9 cellular contexts compared by ENCODE assay signal in genomic region chr18:9898792-9899549, GRCh38. TPM values are rescaled to one million over a fixed set of nuclear protein-coding genes. Genes with fewer than 3 reads are reported as not detected.
A peak's percentile ranks its signal among the peaks of the same experiment; 100 is the strongest.
DNase-seq lines count a peak whose midpoint lies in the region; ATAC-seq and TF ChIP-seq lines count a peak whose summit lies in the region.
"Had no signal": no experiment of that assay in that cellular context is flagged by ENCODE, and none has a peak within 500 bp of the region (broad histone marks: within the 10 kb centered on the region; RNA-seq: fewer than 3 reads in every experiment).

No MANE protein-coding gene starts in this region.

- CTCF ChIA-PET in Calu3 (lab: Charles Lee), result interaction anchor here (0.6 to 1.2 kb wide), 6 partner anchors 15 to 156 kb away, joined by 3 to 12 read pairs (median 3); partner anchors contain the start of gene VAPA
- CTCF ChIA-PET in IMR-90 (lab: Yijun Ruan, JAX), result interaction anchor here (0.8 kb wide), 1 partner anchor 41 kb away, joined by 3 read pairs; no protein-coding TSS in a partner anchor

- no peak overlapping the region for H3K18ac ChIP-seq in IMR-90 (ENCODE audit: low read depth, low read length)

- H3K4me3 Mint-ChIP-seq in Calu3 (ENCODE audit: low read depth, unreplicated experiment), result peak overlapping the region; percentile 18
- no peak overlapping the region for H3K4me3 Mint-ChIP-seq in chondrocyte (ENCODE audit: unreplicated experiment)

- H4K8ac ChIP-seq in IMR-90 (ENCODE audit: low read depth in 2 of 2, low read length in 2 of 2), result no peak overlapping the region

- H2AK5ac ChIP-seq in IMR-90 (ENCODE audit: low read depth, low read length), result no peak overlapping the region

- H3K9ac ChIP-seq in IMR-90 (ENCODE audit: low read depth, low read length), result no peak overlapping the region

- TF ChIP-seq CTCF in Calu3 (IDR thresholded peaks at IDR 0.05; ENCODE audit: unreplicated experiment) (no peak), IMR-90 (conservative IDR thresholded peaks at IDR 0.05; ENCODE audit: low read depth, low read length) (no peak), chondrocyte (IDR thresholded peaks at IDR 0.05) (no peak)

- dilution Hi-C loops in IMR-90 (cut with HindIII; ENCODE audit: low sequenced_read_pairs, unreplicated experiment), result no loop called here

- no peaks in the 10 kb centered on the region; the same call in none of the 2 replicates for H3K9me1 ChIP-seq in IMR-90 (ENCODE audit: insufficient read depth, low read length)

- BruUV-seq in Calu3 (replicated peaks; lab: Mats Ljungman, UMichigan) (no TSS peak), IMR-90 (replicated peaks; lab: Mats Ljungman, UMichigan) (no TSS peak)

- no peaks in the 10 kb centered on the region for H3K4me1 ChIP-seq in IMR-90 (ENCODE audit: control insufficient read depth, insufficient read depth, low read length)
- no peaks in the 10 kb centered on the region for H3K4me1 ChIP-seq in effector memory CD4-positive, alpha-beta T cell (ENCODE audit: control insufficient read depth, insufficient read depth, low read length, poor library complexity, severe bottlenecking)

- peak overlapping the region; percentile 1; the same call in 1 of the 2 replicates for H3K14ac ChIP-seq in IMR-90 (replicated peaks; ENCODE audit: low read depth, low read length)

- no peak overlapping the region for H2BK15ac ChIP-seq in IMR-90 (ENCODE audit: low read depth, low read length)

- intact Hi-C loops in Calu3 (cut with micrococcal nuclease; ENCODE audit: unreplicated experiment) (loop anchor here (5.0 kb wide), 1 partner anchor 72 kb away; no protein-coding TSS in a partner anchor), IMR-90 (cut with micrococcal nuclease) (no loop called here)

- no peak for TF ChIP-seq POLR2A in IMR-90 (IDR thresholded peaks at IDR 0.05; ENCODE audit: low read depth, low read length)

- no peaks in the 10 kb centered on the region for H3K9me3 Mint-ChIP-seq in Calu3 (ENCODE audit: low read depth, unreplicated experiment)
- no peaks in the 10 kb centered on the region for H3K9me3 Mint-ChIP-seq in chondrocyte (ENCODE audit: low read depth)

- no peaks in the 10 kb centered on the region for H3K36me3 ChIP-seq in IMR-90 (ENCODE audit: control insufficient read depth, insufficient read depth, low read length)
- H3K36me3 ChIP-seq in effector memory CD4-positive, alpha-beta T cell (ENCODE audit: control insufficient read depth, insufficient read depth, low read length), result no peaks in the 10 kb centered on the region

- H3K27ac Mint-ChIP-seq in Calu3 (ENCODE audit: unreplicated experiment) (peak overlapping the region; percentile 64), chondrocyte (ENCODE audit: unreplicated experiment) (no peak overlapping the region)

- H3K36me3 Mint-ChIP-seq in Calu3 (ENCODE audit: insufficient read depth, unreplicated experiment) (no peaks in the 10 kb centered on the region), chondrocyte (ENCODE audit: low read depth) (no peaks in the 10 kb centered on the region)

- no peaks in the 10 kb centered on the region for H3K79me1 ChIP-seq in IMR-90 (ENCODE audit: low read depth in 1 of 2, low read length in 2 of 2)

- H3K4me3 ChIP-seq in IMR-90 (ENCODE audit: insufficient read depth, low read depth, low read length), result no peak overlapping the region
- no peak overlapping the region for H3K4me3 ChIP-seq in effector memory CD4-positive, alpha-beta T cell (ENCODE audit: insufficient read depth, low read depth, low read length, poor library complexity, severe bottlenecking)

- no peak overlapping the region for H3K4ac ChIP-seq in IMR-90 (ENCODE audit: low read depth, low read length)

- no peak overlapping the region for H3K4me2 ChIP-seq in IMR-90 (ENCODE audit: low read depth, low read length)

- H3K4me1 Mint-ChIP-seq in Calu3 (ENCODE audit: low read depth, unreplicated experiment) (peaks cover 34% of the 10 kb centered on the region), chondrocyte (ENCODE audit: low read depth) (peaks cover 11% of the 10 kb centered on the region)

- no peak overlapping the region for H2BK20ac ChIP-seq in IMR-90 (ENCODE audit: low read depth, low read length)

- no peak overlapping the region for H2AFZ ChIP-seq in IMR-90 (replicated peaks; ENCODE audit: low read length, poor library complexity)

- no CpG with 5 or more reads among the region's 11 CpGs for WGBS in IMR-90 (ENCODE audit: extremely low coverage in 2 of 2, insufficient read length in 1 of 2), 2 experiments

- in situ Hi-C loops in IMR-90 (cut with MboI; ENCODE audit: low sequenced_read_pairs), result no loop called here

- H3K27me3 Mint-ChIP-seq in Calu3 (ENCODE audit: unreplicated experiment), result no peaks in the 10 kb centered on the region
- no peaks in the 10 kb centered on the region for H3K27me3 Mint-ChIP-seq in chondrocyte (ENCODE audit: low read depth)

- DNase-seq in Calu3, result peak; percentile 45
- DNase-seq in IMR-90, result peak; percentile 37
- DNase-seq in SW480 (ENCODE audit: low spot score), result peak; percentile 34
- peak; percentile 97 for DNase-seq in kidney tubule cell (ENCODE audit: low spot score)
- DNase-seq in GM19238 (ENCODE audit: insufficient read length, low spot score), result no peak
- no peak for DNase-seq in effector memory CD4-positive, alpha-beta T cell
- DNase-seq in chondrocyte (ENCODE audit: low spot score), result no peak
- DNase-seq in activated CD4-positive, alpha-beta T cell treated with anti-CD3 and anti-CD28 coated beads, Interleukin-2, amount 50 U/mL, for 1 hour, result no peak
- DNase-seq: DMS153 had no signal

- no peak overlapping the region for H3K56ac ChIP-seq in IMR-90 (ENCODE audit: extremely low read depth, insufficient read depth, low read length)

- POLR2A ChIA-PET in IMR-90 (lab: Charles Lee; ENCODE audit: unreplicated experiment), result interaction anchor here (0.5 kb wide), 1 partner anchor 993 kb away, joined by 3 read pairs; no protein-coding TSS in a partner anchor

- no peak overlapping the region for H2BK5ac ChIP-seq in IMR-90 (ENCODE audit: low read depth, low read length, poor library complexity, severe bottlenecking)

- no peaks in the 10 kb centered on the region for H3K9me3 ChIP-seq in IMR-90 (ENCODE audit: control insufficient read depth, insufficient read depth, low read length)
- H3K9me3 ChIP-seq in effector memory CD4-positive, alpha-beta T cell (ENCODE audit: control insufficient read depth, low read length), result no peaks in the 10 kb centered on the region

- no peaks in the 10 kb centered on the region for H3K27me3 ChIP-seq in IMR-90 (ENCODE audit: control insufficient read depth, insufficient read depth, low read length)
- peaks cover 3% of the 10 kb centered on the region for H3K27me3 ChIP-seq in effector memory CD4-positive, alpha-beta T cell (replicated peaks; ENCODE audit: control insufficient read depth, insufficient read depth, low read length, poor library complexity, severe bottlenecking)

- H3K23ac ChIP-seq in IMR-90 (ENCODE audit: low read depth, low read length), result peak overlapping the region; percentile 82

- no peaks in the 10 kb centered on the region for H4K20me1 ChIP-seq in IMR-90 (ENCODE audit: insufficient read depth, low read length)

- H2BK120ac ChIP-seq in IMR-90 (ENCODE audit: low read depth, low read length), result no peak overlapping the region

- H3K27ac ChIP-seq in IMR-90 (ENCODE audit: insufficient read depth, low read length), result no peak overlapping the region
- no peak overlapping the region for H3K27ac ChIP-seq in effector memory CD4-positive, alpha-beta T cell (ENCODE audit: insufficient read depth, low read length, poor library complexity, severe bottlenecking)

- H4K5ac ChIP-seq in IMR-90 (ENCODE audit: low read depth, low read length), result no peak overlapping the region

- TF ChIP-seq RAD21 in IMR-90 (IDR thresholded peaks at IDR 0.05; ENCODE audit: low read length), result no peak

- H2AK9ac ChIP-seq in IMR-90 (replicated peaks; ENCODE audit: low read depth, low read length, poor library complexity), result no peak overlapping the region

- no peak for ATAC-seq in IMR-90 (ENCODE audit: low read depth)

- no peak overlapping the region for H4K91ac ChIP-seq in IMR-90 (ENCODE audit: insufficient read depth, low read depth, low read length)

TF ChIP-seq in IMR-90, 13 proteins besides CTCF, POLR2A, EP300 and RAD21:
- no peak for TF ChIP-seq RFX5 (IDR thresholded peaks at IDR 0.05; ENCODE audit: low read depth, low read length)
- no peak for TF ChIP-seq MAZ (IDR thresholded peaks at IDR 0.05; ENCODE audit: borderline replicate concordance, low read depth, low read length)
- TF ChIP-seq BHLHE40 (IDR thresholded peaks at IDR 0.05; ENCODE audit: low read depth, low read length), result no peak
- TF ChIP-seq MXI1 (IDR thresholded peaks at IDR 0.05; ENCODE audit: borderline replicate concordance, low read depth, low read length), result no peak
- TF ChIP-seq FOS (IDR thresholded peaks at IDR 0.05; ENCODE audit: low read depth, low read length), result no peak
- no peak for TF ChIP-seq CEBPB (IDR thresholded peaks at IDR 0.05; ENCODE audit: low read depth, low read length)
- TF ChIP-seq, protein P1, sequence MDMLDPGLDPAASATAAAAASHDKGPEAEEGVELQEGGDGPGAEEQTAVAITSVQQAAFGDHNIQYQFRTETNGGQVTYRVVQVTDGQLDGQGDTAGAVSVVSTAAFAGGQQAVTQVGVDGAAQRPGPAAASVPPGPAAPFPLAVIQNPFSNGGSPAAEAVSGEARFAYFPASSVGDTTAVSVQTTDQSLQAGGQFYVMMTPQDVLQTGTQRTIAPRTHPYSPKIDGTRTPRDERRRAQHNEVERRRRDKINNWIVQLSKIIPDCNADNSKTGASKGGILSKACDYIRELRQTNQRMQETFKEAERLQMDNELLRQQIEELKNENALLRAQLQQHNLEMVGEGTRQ (IDR thresholded peaks at IDR 0.05; ENCODE audit: low read depth, low read length), result no peak
- TF ChIP-seq CHD1 (IDR thresholded peaks at IDR 0.05; ENCODE audit: low read depth, low read length), result no peak
- TF ChIP-seq SMC3 (IDR thresholded peaks at IDR 0.05; ENCODE audit: low read depth, low read length), result no peak
- TF ChIP-seq NFE2L2 (IDR thresholded peaks at IDR 0.05; ENCODE audit: low read depth, low read length), result no peak

RNA-seq across cellular contexts. Expression of gene TXNDC2, which starts 13.2 kb away (rescaled TPM):
- total RNA-seq in Calu3 (2022), result not detected in 2 replicates
- total RNA-seq in IMR-90 (2012; rRNA removed), result under 0.01 and 0.18 TPM in 2 replicates
- 0.16 TPM in 1 of 2 replicates, not detected in the other for polyA plus RNA-seq in IMR-90 (2012; rRNA removed)
- polyA plus RNA-seq in IMR-90 (2012; cell fraction: cytosol; rRNA removed), result 0.12 TPM in 1 of 2 replicates, not detected in the other
- polyA plus RNA-seq in IMR-90 (2012; cell fraction: nucleus; rRNA removed; ENCODE audit: low replicate concordance), result 0.11 TPM in 1 of 2 replicates, not detected in the other
- 0.17 to 0.41 TPM (median 0.28 TPM) in 3 replicates for total RNA-seq in chondrocyte

RNA-seq across cellular contexts. Expression of gene VAPA, which starts 14.8 kb away (rescaled TPM):
- total RNA-seq in Calu3 (2022) (196 and 227 TPM in 2 replicates), IMR-90 (2012; rRNA removed) (206 and 273 TPM in 2 replicates), chondrocyte (125 to 143 TPM (median 141 TPM) in 3 replicates)
- polyA plus RNA-seq in IMR-90 (2012; rRNA removed), result 164 and 199 TPM in 2 replicates
- polyA plus RNA-seq in IMR-90 (2012; cell fraction: cytosol; rRNA removed), result 55.4 and 67.0 TPM in 2 replicates
- polyA plus RNA-seq in IMR-90 (2012; cell fraction: nucleus; rRNA removed; ENCODE audit: low replicate concordance), result 23.9 and 81.0 TPM in 2 replicates

Comparison
In these comparisons a context has a peak if more than half of its experiments do, and no peak if none do; other contexts are left out.
1. DNase-seq: peak in Calu3 (single experiment), IMR-90 (single experiment), SW480 (single experiment) and kidney tubule cell (single experiment); none in GM19238 (single experiment), effector memory CD4-positive, alpha-beta T cell (0 of 3), chondrocyte (single experiment) and activated CD4-positive, alpha-beta T cell treated with anti-CD3 and anti-CD28 coated beads, Interleukin-2, amount 50 U/mL, for 1 hour (single experiment).